ENCODE assay signal across 1 cellular context in genomic region chr1:226711976-226712778, GRCh38.
TF ChIP-seq lines count a peak whose summit lies in the region.

No MANE protein-coding gene starts in this region.

TF ChIP-seq in GM23338, 12 proteins besides CTCF, POLR2A, EP300 and RAD21 (continued from another document):
- no peak for TF ChIP-seq ZNF462 (CRISPR knock-in tag; IDR thresholded peaks at IDR 0.05)
- TF ChIP-seq ZNF114 (CRISPR knock-in tag; IDR thresholded peaks at IDR 0.05): no peak
